In genomic region chr10:58776613-58777318, GRCh38 we compare ENCODE assay signal across 29 cellular contexts.
A peak's percentile ranks its signal among the peaks of the same experiment; 100 is the strongest.
DNase-seq lines count a peak whose midpoint lies in the region; ATAC-seq and TF ChIP-seq lines count a peak whose summit lies in the region.
"Had no signal": no experiment of that assay in that cellular context is flagged by ENCODE, and none has a peak within 500 bp of the region (broad histone marks: within the 10 kb centered on the region; RNA-seq: fewer than 3 reads in every experiment).

No MANE protein-coding gene starts in this region.

- no peak overlapping the region for H3K9ac ChIP-seq in adipocyte (ENCODE audit: low read length)

- H3K27ac ChIP-seq in cardiac muscle cell = peak overlapping the region; percentile 80
- H3K27ac ChIP-seq in osteoblast (ENCODE audit: low read depth, low read length) = no peak overlapping the region
- H3K27ac ChIP-seq: C4-2B, SK-N-MC, tibial artery had no signal

- peaks cover 14% of the 10 kb centered on the region for H4K20me1 ChIP-seq in osteoblast (ENCODE audit: insufficient read depth, low read length)

- DNase-seq in BE2C (no peak), adipocyte (ENCODE audit: low read depth) (no peak), cardiac muscle cell (ENCODE audit: low read depth in 1 of 2, low spot score in 1 of 2) (peak in 1 of 2 donors; percentile 67), osteoblast (ENCODE audit: insufficient read length, low spot score, missing footprints) (no peak), C1 segment of cervical spinal cord (lab: John Stamatoyannopoulos, UW) (no peak)
- DNase-seq: activated CD4-positive, alpha-beta T cell treated with anti-CD3 and anti-CD28 coated beads for 36 hours; activated T-cell treated with anti-CD3 and anti-CD28 coated beads for 4 hours; anterior cingulate cortex; Calu3; central memory CD4-positive, alpha-beta T cell; DND-41; head of caudate nucleus; naive B cell; NCI-H1105 treated with DMSO at 0.1 percent for 48 hours; NCI-H1930; NCI-H446; NCI-H774; small intestine; stimulated activated CD4-positive, alpha-beta T cell treated with anti-CD3 and anti-CD28 coated beads, Interleukin-2, amount 100 ng/mL, for 24 hours; stomach; T-helper 2 cell had no signal

- H3K9me3 ChIP-seq in BE2C (no peaks in the 10 kb centered on the region), adipocyte (ENCODE audit: control insufficient read depth, low read length) (no peaks in the 10 kb centered on the region), cardiac muscle cell (ENCODE audit: low read depth) (no peaks in the 10 kb centered on the region), osteoblast (ENCODE audit: low read depth, low read length) (no peaks in the 10 kb centered on the region)
- H3K9me3 ChIP-seq: stomach, tibial artery had no signal

- H2AFZ ChIP-seq in osteoblast (ENCODE audit: low read length) = no peak overlapping the region

- TF ChIP-seq CTCF in BE2C (IDR thresholded peaks at IDR 0.05; ENCODE audit: low read depth, low read length) (no peak), cardiac muscle cell (IDR thresholded peaks at IDR 0.05; ENCODE audit: low read depth, low read length) (no peak), osteoblast (IDR thresholded peaks at IDR 0.05; ENCODE audit: extremely low read depth, low read depth, low read length) (no peak)

- H3K4me2 ChIP-seq in osteoblast (ENCODE audit: insufficient read depth, low read length) = peak overlapping the region; percentile 31

- peaks cover 22% of the 10 kb centered on the region for H3K4me1 ChIP-seq in BE2C
- H3K4me1 ChIP-seq in adipocyte (ENCODE audit: control insufficient read depth, insufficient read depth, low read length) = peaks cover 85% of the 10 kb centered on the region
- peaks cover 17% of the 10 kb centered on the region for H3K4me1 ChIP-seq in cardiac muscle cell (ENCODE audit: low read depth)
- peaks cover 51% of the 10 kb centered on the region for H3K4me1 ChIP-seq in osteoblast (ENCODE audit: insufficient read depth, low read length)

- H3K36me3 ChIP-seq in BE2C (no peaks in the 10 kb centered on the region), adipocyte (ENCODE audit: control insufficient read depth, insufficient read depth, low read length, severe bottlenecking) (no peaks in the 10 kb centered on the region), cardiac muscle cell (no peaks in the 10 kb centered on the region), osteoblast (ENCODE audit: insufficient read depth, low read length) (no peaks in the 10 kb centered on the region)
- H3K36me3 ChIP-seq: stomach, tibial artery had no signal

- ATAC-seq in esophagus mucosa = no peak
- ATAC-seq in GM18498 (IDR thresholded peaks at IDR 0.05; ENCODE audit: unreplicated experiment) = no peak
- ATAC-seq: activated CD4-positive, alpha-beta T cell treated with anti-CD3 and anti-CD28 coated beads for 36 hours; activated naive CD4-positive, alpha-beta T cell treated with anti-CD3 and anti-CD28 coated beads, Interleukin-2, amount 50 U/mL, for 72 hours; HCT116; K562 had no signal

- peaks cover 46% of the 10 kb centered on the region for H3K79me2 ChIP-seq in osteoblast (ENCODE audit: insufficient read depth, low read length)

- H3K27me3 ChIP-seq in BE2C (no peaks in the 10 kb centered on the region), adipocyte (replicated peaks; ENCODE audit: control insufficient read depth, insufficient read depth, low read length) (no peaks in the 10 kb centered on the region), cardiac muscle cell (no peaks in the 10 kb centered on the region), osteoblast (ENCODE audit: insufficient read depth, low read length) (no peaks in the 10 kb centered on the region)
- H3K27me3 ChIP-seq: stomach, tibial artery had no signal

- peak overlapping the region; percentile 43 for H3K4me3 ChIP-seq in BE2C (ENCODE audit: low read depth, low read length)
- peak overlapping the region; percentile 21 for H3K4me3 ChIP-seq in adipocyte (ENCODE audit: low read length)
- H3K4me3 ChIP-seq in cardiac muscle cell = no peak overlapping the region
- no peak overlapping the region for H3K4me3 ChIP-seq in osteoblast (ENCODE audit: insufficient read depth, low read length)
- H3K4me3 ChIP-seq: K562, SK-N-MC, stomach, tibial artery had no signal

Comparison
In these comparisons a context has a peak if more than half of its experiments do, and no peak if none do; other contexts are left out.
1. H3K4me3 ChIP-seq: peak in BE2C (single experiment) and adipocyte (single experiment); none in cardiac muscle cell (single experiment) and osteoblast (single experiment).